In genomic region chr17:45818041-45818440, GRCh38 we compare ENCODE assay signal across 37 cellular contexts. TPM values are rescaled to one million over a fixed set of nuclear protein-coding genes. Genes with fewer than 3 reads are reported as not detected.
"Had no signal": no experiment of that assay in that cellular context is flagged by ENCODE, and none has a peak within 500 bp of the region (broad histone marks: within the 10 kb centered on the region; RNA-seq: fewer than 3 reads in every experiment).

No MANE protein-coding gene starts in this region.

- DNase-seq: activated CD4-positive, alpha-beta T cell treated with anti-CD3 and anti-CD28 coated beads, Interleukin-2, amount 10 ng/mL, durations not matched to agents 24 days and 14 days; activated CD4-positive, alpha-beta T cell treated with anti-CD3 and anti-CD28 coated beads, Interleukin-2, amount 50 U/mL, for 4 hours; activated CD4-positive, CD25-positive, alpha-beta regulatory T cell; activated CD8-positive, alpha-beta T cell treated with anti-CD3 and anti-CD28 coated beads for 36 hours; activated gamma-delta T cell; activated naive CD4-positive, alpha-beta T cell treated with Interleukin-2 at 50 U/mL for 16 hours; activated naive CD8-positive, alpha-beta T cell treated with anti-CD3 and anti-CD28 coated beads, Interleukin-2, amount 10 ng/mL, durations not matched to agents 7 days and 5 days; activated T-cell treated with anti-CD3 and anti-CD28 coated beads, Interleukin-2, amount 50 U/mL, for 1 hour; activated T-cell treated with anti-CD3 and anti-CD28 coated beads, Interleukin-2, amount 50 U/mL, for 72 hours; NCI-H1092 treated with DMSO at 0.1 percent for 48 hours; NCI-H1417; NCI-H146; NCI-H187; NCI-H2029 treated with DMSO at 0.1 percent for 48 hours; NCI-H2107; NCI-H2171; NCI-H510A; NCI-H526; NCI-H748 treated with DMSO at 0.1 percent for 48 hours; NK-92 treated with Interleukin-12 subunit alpha and Interleukin-12 subunit beta, amount 100 ng/mL, for 24 hours; PC-9; SIG-M5; T-cell; T-helper 17 cell; T-helper 9 cell had no signal

- ATAC-seq: activated CD8-positive, alpha-beta T cell treated with anti-CD3 and anti-CD28 coated beads for 36 hours; activated T-cell treated with anti-CD3 and anti-CD28 coated beads, Interleukin-2, amount 50 U/mL, for 72 hours; activated T-helper 17 cell treated with anti-CD3 and anti-CD28 coated beads, Interleukin-2, amount 50 U/mL, for 72 hours; Right ventricle myocardium inferior; SK-N-SH treated with all-trans-retinoic acid at 6 μM for 48 hours; T-cell; T-helper 17 cell had no signal

- H3K27ac ChIP-seq: KMS-11, PC-9, RWPE1, VCaP had no signal

- H3K4me3 ChIP-seq: PC-9 had no signal

RNA-seq across cellular contexts. Expression of gene SPPL2C, which starts 26.6 kb away (rescaled TPM):
- total RNA-seq: activated CD4-positive, alpha-beta T cell treated with anti-CD3 and anti-CD28 coated beads, Interleukin-2, amount 10 ng/mL, durations not matched to agents 24 days and 14 days; activated CD8-positive, alpha-beta memory T cell treated with anti-CD3 and anti-CD28 coated beads for 36 hours; activated CD8-positive, alpha-beta T cell treated with anti-CD3 and anti-CD28 coated beads for 36 hours; activated naive CD8-positive, alpha-beta T cell treated with anti-CD3 and anti-CD28 coated beads, Interleukin-2, amount 10 ng/mL, durations not matched to agents 7 days and 5 days; activated T-cell treated with anti-CD3 and anti-CD28 coated beads, Interleukin-2, amount 50 U/mL, for 72 hours; activated T-helper 17 cell treated with anti-CD3 and anti-CD28 coated beads, Interleukin-2, amount 50 U/mL, for 72 hours; bronchial epithelial cell; LHCN-M2; OCI-LY7; PC-9; Right ventricle myocardium inferior; SK-MEL-5; T-cell; T-helper 17 cell had no signal
- polyA plus RNA-seq: adipose tissue had no signal

RNA-seq across cellular contexts. Expression of gene CRHR1, which starts 33.9 kb away (rescaled TPM):
- total RNA-seq: activated CD4-positive, alpha-beta T cell treated with anti-CD3 and anti-CD28 coated beads, Interleukin-2, amount 10 ng/mL, durations not matched to agents 24 days and 14 days; activated CD8-positive, alpha-beta memory T cell treated with anti-CD3 and anti-CD28 coated beads for 36 hours; activated CD8-positive, alpha-beta T cell treated with anti-CD3 and anti-CD28 coated beads for 36 hours; activated naive CD8-positive, alpha-beta T cell treated with anti-CD3 and anti-CD28 coated beads, Interleukin-2, amount 10 ng/mL, durations not matched to agents 7 days and 5 days; activated T-cell treated with anti-CD3 and anti-CD28 coated beads, Interleukin-2, amount 50 U/mL, for 72 hours; bronchial epithelial cell; LHCN-M2; OCI-LY7; PC-9; Right ventricle myocardium inferior; T-cell; T-helper 17 cell had no signal
